Comparison of ENCODE assay signal across 15 cellular contexts in the genomic region with DNA sequence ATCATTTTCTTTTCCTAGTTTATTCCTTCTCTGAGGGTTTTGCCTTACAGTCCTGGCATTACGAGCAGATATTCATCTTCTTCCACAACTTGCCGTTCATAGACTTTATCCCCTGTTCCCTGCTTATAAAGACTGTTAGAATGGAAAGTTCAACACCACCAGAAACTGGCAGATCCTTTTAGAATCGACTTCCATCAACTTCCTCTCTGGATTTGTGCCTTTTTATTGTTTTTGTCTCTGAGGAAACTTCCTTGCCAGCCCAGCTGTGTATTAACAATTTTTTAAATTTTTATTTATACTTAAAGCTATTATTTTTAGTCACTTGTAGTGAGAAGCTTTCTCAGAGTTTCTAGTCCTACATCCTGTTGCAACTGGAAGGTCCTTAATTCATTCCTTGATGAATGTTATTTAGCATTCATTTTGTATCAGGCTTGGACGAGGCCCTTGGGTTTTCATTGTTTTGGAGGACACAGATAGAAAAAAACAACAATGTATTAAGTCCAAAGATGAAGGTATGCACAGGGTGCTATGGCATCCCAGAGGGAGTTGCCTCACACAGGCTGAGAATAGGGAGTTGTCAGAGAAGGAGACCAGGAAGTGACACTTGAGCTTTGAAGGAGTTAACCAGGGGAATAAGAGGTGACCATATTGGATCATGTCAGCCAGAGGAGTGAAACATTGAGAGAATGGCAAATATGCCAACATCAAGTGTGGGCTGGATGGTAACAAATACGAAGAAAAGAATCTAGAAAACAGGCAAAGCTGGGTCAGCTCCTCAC.
A peak's percentile ranks its signal among the peaks of the same experiment; 100 is the strongest.
DNase-seq lines count a peak whose midpoint lies in the region; ATAC-seq, FAIRE-seq and TF ChIP-seq lines count a peak whose summit lies in the region.
"Had no signal": no experiment of that assay in that cellular context is flagged by ENCODE, and none has a peak within 500 bp of the region (broad histone marks: within the 10 kb centered on the region; RNA-seq: fewer than 3 reads in every experiment).

No MANE protein-coding gene starts in this region.

- H3K4me2 ChIP-seq in mammary epithelial cell (ENCODE audit: insufficient read depth, low read depth, low read length): no peak overlapping the region

- no peak overlapping the region for H3K27ac ChIP-seq in mammary epithelial cell (ENCODE audit: insufficient read depth, low read depth, low read length)
- H3K27ac ChIP-seq in left lung: no peak overlapping the region
- H3K27ac ChIP-seq in uterus: peak overlapping the region; percentile 31 to 67
- H3K27ac ChIP-seq: C4-2B had no signal

- no peaks in the 10 kb centered on the region for H3K79me2 ChIP-seq in mammary epithelial cell (ENCODE audit: insufficient read depth, low read length)

- no peak overlapping the region for H3K4me3 ChIP-seq in mammary epithelial cell (replicated peaks in 1 of 3; ENCODE audit: insufficient read depth in 1 of 3, low read depth in 2 of 3, low read length in 3 of 3)
- no peak overlapping the region for H3K4me3 ChIP-seq in left lung
- no peak overlapping the region for H3K4me3 ChIP-seq in uterus
- H3K4me3 ChIP-seq: GM12878 had no signal

- H3K9me3 ChIP-seq in mammary epithelial cell (replicated peaks; ENCODE audit: insufficient read depth, low read length) (no peaks in the 10 kb centered on the region), left lung (peaks cover 0 to 10% of the 10 kb centered on the region in 2 donors), uterus (no peaks in the 10 kb centered on the region)

- in situ Hi-C loops in mammary epithelial cell (cut with MboI; ENCODE audit: low sequenced_read_pairs in 2 of 2): no loop called here

- CTCF ChIA-PET in mammary epithelial cell (lab: Charles Lee; ENCODE audit: low non-redundant PET): no interaction called here

- no peak for DNase-seq in H54 (ENCODE audit: insufficient read length, low spot score)
- DNase-seq in mammary epithelial cell: no peak
- no peak for DNase-seq in left lung
- no peak for DNase-seq in uterus
- no peak for DNase-seq in NCI-H2227 (lab: John Stamatoyannopoulos, UW; ENCODE audit: unreplicated experiment)
- no peak for DNase-seq in C1 segment of cervical spinal cord (lab: John Stamatoyannopoulos, UW)
- DNase-seq: ACHN; CD4-positive, alpha-beta memory T cell; DMS79; IMR-90 had no signal

- TF ChIP-seq POLR2A in H54 (IDR thresholded peaks at IDR 0.05; ENCODE audit: low read depth, low read length) (no peak), uterus (IDR thresholded peaks at IDR 0.05) (no peak)

- no TSS peak for BruUV-seq in mammary epithelial cell (replicated peaks; lab: Mats Ljungman, UMichigan)

- H3K9ac ChIP-seq in mammary epithelial cell (ENCODE audit: insufficient read depth, low read length): no peak overlapping the region

- TF ChIP-seq CTCF in mammary epithelial cell (conservative IDR thresholded peaks at IDR 0.05 in 1 of 2, IDR thresholded peaks at IDR 0.05 in 1 of 2; ENCODE audit: extremely low read depth in 1 of 2, insufficient read depth in 1 of 2, low read depth in 1 of 2, low read length in 2 of 2) (no peak), left lung (IDR thresholded peaks at IDR 0.05) (no peak), uterus (IDR thresholded peaks at IDR 0.05) (no peak)

- dilution Hi-C loops in mammary epithelial cell (cut with HindIII; ENCODE audit: low sequenced_read_pairs): no loop called here

- WGBS in mammary epithelial cell (ENCODE audit: low coverage, missing lambda C conversion rate): 72% methylated on average over 5 of the region's 5 CpGs

- intact Hi-C loops in mammary epithelial cell (cut with micrococcal nuclease) (no loop called here), left lung (cut with DNase I) (no loop called here), uterus (cut with DNase I; ENCODE audit: low total_unique reads) (no loop called here)

- ATAC-seq in left lung (peak; percentile 32), HG02588 (IDR thresholded peaks at IDR 0.05; ENCODE audit: unreplicated experiment) (no peak)
- ATAC-seq: GM12878, HCT116 had no signal

- H3K27me3 ChIP-seq in mammary epithelial cell (ENCODE audit: insufficient read depth, low read length) (no peaks in the 10 kb centered on the region), left lung (no peaks in the 10 kb centered on the region), uterus (no peaks in the 10 kb centered on the region)

- H3K36me3 ChIP-seq in mammary epithelial cell (ENCODE audit: insufficient read depth, low read length) (no peaks in the 10 kb centered on the region), left lung (no peaks in the 10 kb centered on the region), uterus (no peaks in the 10 kb centered on the region)

- no peaks in the 10 kb centered on the region for H4K20me1 ChIP-seq in mammary epithelial cell (ENCODE audit: insufficient read depth, low read length)

- H2AFZ ChIP-seq in mammary epithelial cell (ENCODE audit: low read depth, low read length): peak overlapping the region; percentile 27

- peak; percentile 11 for FAIRE-seq in H54 (lab: Jason Lieb, UNC)
- FAIRE-seq: GM12878, GM18507 had no signal

- H3K4me1 ChIP-seq in mammary epithelial cell (ENCODE audit: insufficient read depth, low read length): no peaks in the 10 kb centered on the region
- H3K4me1 ChIP-seq in left lung: no peaks in the 10 kb centered on the region
- H3K4me1 ChIP-seq in uterus: no peaks in the 10 kb centered on the region

Comparison
In these comparisons a context has a peak if more than half of its experiments do, and no peak if none do; other contexts are left out.
1. H3K27ac ChIP-seq: peak in uterus (2 of 2); none in mammary epithelial cell (single experiment) and left lung (0 of 2).